In the genomic region with DNA sequence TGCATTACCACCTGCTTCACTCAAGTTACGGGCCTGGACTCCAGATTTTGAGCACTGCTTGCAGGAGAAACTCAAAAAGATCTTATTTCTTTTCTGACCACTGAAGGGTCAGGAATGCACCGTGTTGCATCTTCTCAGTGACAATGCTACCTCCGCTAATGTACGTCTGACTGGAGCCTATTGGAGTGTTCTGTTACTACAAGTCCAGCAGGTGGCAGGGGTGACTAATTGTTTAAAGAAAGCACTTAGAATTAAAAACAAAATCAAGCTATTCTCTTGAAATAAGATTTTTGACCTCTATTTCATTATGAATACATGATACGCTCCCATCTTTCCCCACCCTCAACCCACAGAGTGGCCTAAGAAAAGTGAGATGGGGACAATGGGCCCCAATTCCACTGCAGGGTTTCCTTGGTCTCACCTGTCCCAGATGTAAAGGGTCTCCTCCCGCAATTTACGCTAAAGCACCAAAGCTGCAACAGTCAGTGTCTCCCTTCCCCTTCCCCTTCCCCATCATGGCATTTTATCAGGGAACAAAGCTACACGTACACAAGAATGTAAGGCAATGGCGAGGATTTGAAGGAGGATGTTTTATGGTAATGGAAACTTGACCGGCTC, we compare ENCODE assay signal across 8 cellular contexts. TPM values are rescaled to one million over a fixed set of nuclear protein-coding genes. Genes with fewer than 3 reads are reported as not detected.
A peak's percentile ranks its signal among the peaks of the same experiment; 100 is the strongest.
DNase-seq lines count a peak whose midpoint lies in the region; ATAC-seq and TF ChIP-seq lines count a peak whose summit lies in the region.

No MANE protein-coding gene starts in this region.

- no peak overlapping the region for H3K27ac Mint-ChIP-seq in activated naive CD4-positive, alpha-beta T cell treated with anti-CD3 and anti-CD28 coated beads for 36 hours
- H3K27ac Mint-ChIP-seq in activated naive CD4-positive, alpha-beta T cell treated with anti-CD3 and anti-CD28 coated beads, Interleukin-2, amount 50 U/mL, for 72 hours = no peak overlapping the region
- H3K27ac Mint-ChIP-seq in stimulated activated memory B cell treated with anti-CD40 and anti-IgM and Interleukin-4, amounts not matched to agents 10 μg/mL and 1 μg/mL and 100 μg/mL, for 72 hours = no peak overlapping the region

- H3K27me3 ChIP-seq in gastroesophageal sphincter = peaks cover 31% of the 10 kb centered on the region

- CTCF ChIA-PET in activated naive CD4-positive, alpha-beta T cell treated with anti-CD3 and anti-CD28 coated beads for 36 hours (lab: Charles Lee) = interaction anchor here (0.7 to 2.3 kb wide), 8 partner anchors 9 to 335 kb away, joined by 3 to 12 read pairs (median 4); no protein-coding TSS in a partner anchor

- 34 to 35% methylated on average over 5 to 10 of the region's 10 CpGs for WGBS in gastroesophageal sphincter (ENCODE audit: low coverage in 1 of 2), 2 donors

- DNase-seq in activated naive CD4-positive, alpha-beta T cell treated with anti-CD3 and anti-CD28 coated beads for 36 hours = peak; percentile 32
- no peak for DNase-seq in activated naive CD4-positive, alpha-beta T cell treated with anti-CD3 and anti-CD28 coated beads, Interleukin-2, amount 50 U/mL, for 72 hours (ENCODE audit: low spot score in 2 of 2)
- peak; percentile 14 for DNase-seq in NCI-H1092 (lab: John Stamatoyannopoulos, UW)
- DNase-seq in SK-N-MC (ENCODE audit: low read depth, low spot score) = peak; percentile 52

- no peak overlapping the region for H3K4me3 Mint-ChIP-seq in activated naive CD4-positive, alpha-beta T cell treated with anti-CD3 and anti-CD28 coated beads for 36 hours
- no peak overlapping the region for H3K4me3 Mint-ChIP-seq in stimulated activated memory B cell treated with anti-CD40 and anti-IgM and Interleukin-4, amounts not matched to agents 10 μg/mL and 1 μg/mL and 100 μg/mL, for 72 hours

- H3K27ac ChIP-seq in SK-N-MC = 0 out of 2 replicates have a peak overlapping the region, but pooled peaks have one; percentile 2
- H3K27ac ChIP-seq in gastroesophageal sphincter = no peak overlapping the region

- no peak for ATAC-seq in activated naive CD4-positive, alpha-beta T cell treated with anti-CD3 and anti-CD28 coated beads, Interleukin-2, amount 50 U/mL, for 72 hours
- ATAC-seq in gastroesophageal sphincter (no peak), GM18520 (IDR thresholded peaks at IDR 0.05; ENCODE audit: unreplicated experiment) (no peak), GM21786 (IDR thresholded peaks at IDR 0.05; ENCODE audit: unreplicated experiment) (no peak)
- ATAC-seq in stimulated activated memory B cell treated with anti-CD40 and anti-IgM and Interleukin-4, amounts not matched to agents 10 μg/mL and 1 μg/mL and 100 μg/mL, for 72 hours = peak; percentile 48

- peak in 3 of 4 experiments; percentile 26 to 49 (median 36) for TF ChIP-seq CTCF in gastroesophageal sphincter (IDR thresholded peaks at IDR 0.05)

- no peaks in the 10 kb centered on the region for H3K9me3 Mint-ChIP-seq in activated naive CD4-positive, alpha-beta T cell treated with anti-CD3 and anti-CD28 coated beads for 36 hours
- H3K9me3 Mint-ChIP-seq in activated naive CD4-positive, alpha-beta T cell treated with anti-CD3 and anti-CD28 coated beads, Interleukin-2, amount 50 U/mL, for 72 hours = no peaks in the 10 kb centered on the region
- no peaks in the 10 kb centered on the region for H3K9me3 Mint-ChIP-seq in stimulated activated memory B cell treated with anti-CD40 and anti-IgM and Interleukin-4, amounts not matched to agents 10 μg/mL and 1 μg/mL and 100 μg/mL, for 72 hours

- TF ChIP-seq EP300 in gastroesophageal sphincter (IDR thresholded peaks at IDR 0.05) = no peak

- H3K9ac ChIP-seq in SK-N-MC (ENCODE audit: insufficient read length) = no peak overlapping the region

- H3K4me1 Mint-ChIP-seq in activated naive CD4-positive, alpha-beta T cell treated with anti-CD3 and anti-CD28 coated beads for 36 hours (ENCODE audit: low read depth) = peaks cover 21% of the 10 kb centered on the region
- peaks cover 12% of the 10 kb centered on the region for H3K4me1 Mint-ChIP-seq in stimulated activated memory B cell treated with anti-CD40 and anti-IgM and Interleukin-4, amounts not matched to agents 10 μg/mL and 1 μg/mL and 100 μg/mL, for 72 hours

- no peaks in the 10 kb centered on the region for H3K9me3 ChIP-seq in SK-N-MC (ENCODE audit: low read depth, low read length)
- H3K9me3 ChIP-seq in gastroesophageal sphincter = no peaks in the 10 kb centered on the region

- H3K4me1 ChIP-seq in gastroesophageal sphincter = no peaks in the 10 kb centered on the region

- H3K4me3 ChIP-seq in SK-N-MC = no peak overlapping the region
- no peak overlapping the region for H3K4me3 ChIP-seq in gastroesophageal sphincter

- intact Hi-C loops in activated naive CD4-positive, alpha-beta T cell treated with anti-CD3 and anti-CD28 coated beads for 36 hours (cut with micrococcal nuclease) = loop anchor here (2.0 kb wide), 1 partner anchor 903 kb away; no protein-coding TSS in a partner anchor

- H3K27me3 Mint-ChIP-seq in activated naive CD4-positive, alpha-beta T cell treated with anti-CD3 and anti-CD28 coated beads for 36 hours (ENCODE audit: low read depth) = no peaks in the 10 kb centered on the region
- peaks cover 23% of the 10 kb centered on the region for H3K27me3 Mint-ChIP-seq in stimulated activated memory B cell treated with anti-CD40 and anti-IgM and Interleukin-4, amounts not matched to agents 10 μg/mL and 1 μg/mL and 100 μg/mL, for 72 hours

- no peak for TF ChIP-seq POLR2A in gastroesophageal sphincter (IDR thresholded peaks at IDR 0.05)

- H3K36me3 ChIP-seq in SK-N-MC (ENCODE audit: insufficient read depth, low read length) (no peaks in the 10 kb centered on the region), gastroesophageal sphincter (no peaks in the 10 kb centered on the region)

- no peaks in the 10 kb centered on the region for H3K36me3 Mint-ChIP-seq in activated naive CD4-positive, alpha-beta T cell treated with anti-CD3 and anti-CD28 coated beads for 36 hours (ENCODE audit: low read depth)
- no peaks in the 10 kb centered on the region for H3K36me3 Mint-ChIP-seq in activated naive CD4-positive, alpha-beta T cell treated with anti-CD3 and anti-CD28 coated beads, Interleukin-2, amount 50 U/mL, for 72 hours
- no peaks in the 10 kb centered on the region for H3K36me3 Mint-ChIP-seq in stimulated activated memory B cell treated with anti-CD40 and anti-IgM and Interleukin-4, amounts not matched to agents 10 μg/mL and 1 μg/mL and 100 μg/mL, for 72 hours

RNA-seq across cellular contexts. Expression of a gene that starts 2.2 kb away (rescaled TPM):
- not detected for total RNA-seq in activated naive CD4-positive, alpha-beta T cell treated with anti-CD3 and anti-CD28 coated beads for 36 hours
- total RNA-seq in activated naive CD4-positive, alpha-beta T cell treated with anti-CD3 and anti-CD28 coated beads, Interleukin-2, amount 50 U/mL, for 72 hours = not detected
- not detected for total RNA-seq in gastroesophageal sphincter

RNA-seq across cellular contexts. Expression of a gene that starts 26.5 kb away (rescaled TPM):
- 1 to 10 TPM; 4.6 to 4.9 TPM for total RNA-seq in activated naive CD4-positive, alpha-beta T cell treated with anti-CD3 and anti-CD28 coated beads for 36 hours
- 1 to 10 TPM; 7.4 to 8.3 TPM for total RNA-seq in activated naive CD4-positive, alpha-beta T cell treated with anti-CD3 and anti-CD28 coated beads, Interleukin-2, amount 50 U/mL, for 72 hours
- 10 to 100 TPM; 16.4 to 29.9 (median 18.1) TPM for total RNA-seq in gastroesophageal sphincter

Comparison
In these comparisons a context has a peak if more than half of its experiments do, and no peak if none do; other contexts are left out.
1. DNase-seq: peak in activated naive CD4-positive, alpha-beta T cell treated with anti-CD3 and anti-CD28 coated beads for 36 hours (single experiment), NCI-H1092 (single experiment) and SK-N-MC (single experiment); none in activated naive CD4-positive, alpha-beta T cell treated with anti-CD3 and anti-CD28 coated beads, Interleukin-2, amount 50 U/mL, for 72 hours (0 of 2).